ENCODE assay signal across 2 cellular contexts in the genomic region with DNA sequence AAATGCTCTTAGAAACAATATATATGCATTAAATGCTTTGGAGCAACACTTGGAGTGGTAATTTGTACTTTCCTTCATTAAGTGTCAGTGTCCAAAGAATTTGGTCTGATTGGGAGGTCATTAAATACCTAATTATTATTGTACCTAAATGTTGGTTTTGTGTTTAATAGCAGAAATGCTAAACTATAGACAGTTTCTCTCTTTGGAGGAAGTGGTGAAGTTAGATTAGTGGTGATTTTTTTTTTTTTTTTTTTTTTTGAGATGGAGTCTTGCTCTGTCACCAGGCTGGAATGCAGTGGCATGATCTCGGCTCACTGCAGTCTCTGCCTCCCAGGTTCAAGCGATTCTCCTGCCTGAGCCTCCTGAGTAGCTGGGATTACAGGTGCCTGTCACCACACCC. TPM values are rescaled to one million over a fixed set of nuclear protein-coding genes. Genes with fewer than 3 reads are reported as not detected.
"Had no signal": no experiment of that assay in that cellular context is flagged by ENCODE, and none has a peak within 500 bp of the region (broad histone marks: within the 10 kb centered on the region; RNA-seq: fewer than 3 reads in every experiment).

No MANE protein-coding gene starts in this region.

RNA-seq across cellular contexts. Expression of a gene that starts 46.2 kb away (rescaled TPM):
- total RNA-seq: cardiac muscle cell, Right ventricle myocardium inferior had no signal
